Comparison of ENCODE assay signal across 25 cellular contexts in the genomic region with DNA sequence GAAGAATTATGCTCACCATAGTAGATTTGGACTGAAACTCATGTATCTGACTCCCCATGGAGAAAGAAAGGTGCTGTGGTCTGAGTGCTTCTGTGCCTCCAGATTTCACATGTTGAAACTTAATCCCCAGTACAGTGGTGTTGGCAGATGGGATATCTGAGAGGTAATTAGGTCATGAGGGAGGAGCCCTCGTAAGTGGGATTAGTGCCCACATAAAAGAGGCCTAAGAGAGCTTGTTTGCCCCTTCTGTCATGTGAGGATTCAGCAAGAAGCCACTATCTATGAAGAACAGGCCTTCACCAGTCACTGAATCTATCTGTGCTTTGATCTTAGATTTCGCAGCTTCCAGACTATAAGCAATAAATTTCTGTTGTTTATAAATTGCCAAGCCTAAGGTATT.
DNase-seq lines count a peak whose midpoint lies in the region; ATAC-seq lines count a peak whose summit lies in the region.
"Had no signal": no experiment of that assay in that cellular context is flagged by ENCODE, and none has a peak within 500 bp of the region (broad histone marks: within the 10 kb centered on the region; RNA-seq: fewer than 3 reads in every experiment).

No MANE protein-coding gene starts in this region.

- H3K36me3 ChIP-seq in HAP-1 (replicated peaks) (no peaks in the 10 kb centered on the region), mesendoderm (ENCODE audit: control insufficient read depth, insufficient read depth, low read length) (no peaks in the 10 kb centered on the region)
- H3K36me3 ChIP-seq: BLaER1, Peyer's patch, SJCRH30 had no signal

- no peak overlapping the region for H3K56ac ChIP-seq in mesendoderm (ENCODE audit: low read length)

- no peaks in the 10 kb centered on the region for H3K27me3 ChIP-seq in HAP-1 (ENCODE audit: low read depth)
- no peaks in the 10 kb centered on the region for H3K27me3 ChIP-seq in mesendoderm (ENCODE audit: insufficient read depth, low read length, poor library complexity)
- H3K27me3 ChIP-seq: BLaER1, Peyer's patch had no signal

- H3K4me2 ChIP-seq in mesendoderm (ENCODE audit: low read length) = no peak overlapping the region
- H3K4me2 ChIP-seq: BLaER1 had no signal

- H3K4ac ChIP-seq in mesendoderm (ENCODE audit: low read depth, low read length) = no peak overlapping the region

- no peaks in the 10 kb centered on the region for H3K79me1 ChIP-seq in mesendoderm (ENCODE audit: low read length)

- H2AK5ac ChIP-seq in mesendoderm (ENCODE audit: low read length) = no peak overlapping the region

- ATAC-seq in HG03378 (IDR thresholded peaks at IDR 0.05; ENCODE audit: unreplicated experiment) = no peak

- no peak overlapping the region for H3K4me3 ChIP-seq in HAP-1
- no peak overlapping the region for H3K4me3 ChIP-seq in mesendoderm (ENCODE audit: low read length)
- H3K4me3 ChIP-seq: BLaER1, Peyer's patch, SJCRH30 had no signal

- no peak overlapping the region for H4K5ac ChIP-seq in mesendoderm (ENCODE audit: low read length)

- H3K9ac ChIP-seq in mesendoderm (ENCODE audit: low read length) = no peak overlapping the region
- H3K9ac ChIP-seq: BLaER1 had no signal

- H2BK15ac ChIP-seq in mesendoderm (replicated peaks; ENCODE audit: low read depth) = no peak overlapping the region

- H3K4me1 ChIP-seq in HAP-1 (peaks cover 4% of the 10 kb centered on the region; the same call in 1 of the 2 replicates), mesendoderm (ENCODE audit: control insufficient read depth, low read depth, low read length) (peaks cover 14% of the 10 kb centered on the region)
- H3K4me1 ChIP-seq: SJCRH30 had no signal

- no peak overlapping the region for H3K27ac ChIP-seq in mesendoderm (ENCODE audit: low read depth, low read length)
- H3K27ac ChIP-seq: 22Rv1, BLaER1, Peyer's patch, SJCRH30 had no signal

- no peak overlapping the region for H3K18ac ChIP-seq in mesendoderm (ENCODE audit: low read length)

- no peak overlapping the region for H2BK5ac ChIP-seq in mesendoderm (ENCODE audit: low read length)

- no peak overlapping the region for H2BK120ac ChIP-seq in mesendoderm (ENCODE audit: low read depth, low read length)

- DNase-seq in DMS53 (lab: John Stamatoyannopoulos, UW) (peak; percentile 52), DMS53 treated with DMSO at 0.1 percent for 48 hours (lab: John Stamatoyannopoulos, UW; ENCODE audit: unreplicated experiment) (no peak), HAP-1 (ENCODE audit: low spot score in 2 of 2) (peak; percentile 20 to 47), NCI-H524 treated with DMSO at 0.1 percent for 48 hours (lab: John Stamatoyannopoulos, UW) (peak; percentile 94), mesendoderm (peak; percentile 45), HUDEP-2 (lab: John Stamatoyannopoulos, UW; ENCODE audit: unreplicated experiment in 76 of 76) (no peak), SIG-M5 treated with dmso at 0.1 percent for 504 hours (lab: John Stamatoyannopoulos, UW; ENCODE audit: unreplicated experiment) (no peak)
- DNase-seq: ACHN; CD4-positive, alpha-beta T cell; COR-L47; DMS79; HFFc6; KG1; NCI-H1092 treated with DMSO at 0.1 percent for 48 hours; NCI-H146; NCI-H2081; NCI-H2227 treated with DMSO at 0.1 percent for 48 hours; NCI-H526 treated with DMSO at 0.1 percent for 48 hours; NK-92 treated with Interleukin-12 subunit alpha and Interleukin-12 subunit beta, amount 100 ng/mL, for 24 hours; Peyer's patch; SJCRH30; T-helper 9 cell had no signal

- H3K79me2 ChIP-seq in mesendoderm (ENCODE audit: control insufficient read depth, insufficient read depth, low read length) = no peaks in the 10 kb centered on the region

- no peak overlapping the region for H3K23ac ChIP-seq in mesendoderm (ENCODE audit: low read length)

- H3K9me3 ChIP-seq in HAP-1 = no peaks in the 10 kb centered on the region
- H3K9me3 ChIP-seq: BLaER1, Peyer's patch, SJCRH30 had no signal

- no CpG with 5 or more reads among the region's 2 CpGs for WGBS in mesendoderm (ENCODE audit: extremely low coverage, insufficient coverage, low lambda C conversion rate)

- in situ Hi-C loops in HAP-1 (cut with MboI; ENCODE audit: low sequenced_read_pairs) = no loop called here

- no peak overlapping the region for H4K8ac ChIP-seq in mesendoderm (ENCODE audit: low read depth, low read length)

Comparison
In these comparisons a context has a peak if more than half of its experiments do, and no peak if none do; other contexts are left out.
1. DNase-seq: peak in DMS53 (single experiment), HAP-1 (2 of 2), NCI-H524 treated with DMSO at 0.1 percent for 48 hours (single experiment) and mesendoderm (single experiment); none in DMS53 treated with DMSO at 0.1 percent for 48 hours (single experiment), HUDEP-2 (0 of 76) and SIG-M5 treated with dmso at 0.1 percent for 504 hours (single experiment).